ENCODE assay signal across 21 cellular contexts in the genomic region with DNA sequence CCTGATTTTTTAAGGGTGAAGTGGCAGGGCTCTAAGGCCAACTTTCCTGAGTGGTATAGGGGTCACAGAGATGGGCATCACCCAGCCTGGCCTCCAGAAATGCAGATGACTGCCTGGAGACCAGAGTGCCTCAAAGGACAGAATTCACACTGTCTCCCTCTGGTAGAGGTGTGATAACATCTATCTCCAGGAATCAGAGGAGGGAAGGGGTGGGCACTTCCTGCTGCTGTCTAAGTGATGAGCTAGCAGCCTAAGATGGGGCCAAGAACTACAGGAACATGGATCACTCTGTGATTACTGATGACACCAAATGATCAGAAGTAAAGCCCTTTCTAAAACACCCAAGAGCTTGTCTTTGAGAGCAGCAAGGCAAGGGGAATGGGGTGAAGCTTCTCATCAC.
DNase-seq lines count a peak whose midpoint lies in the region; ATAC-seq lines count a peak whose summit lies in the region.
"Had no signal": no experiment of that assay in that cellular context is flagged by ENCODE, and none has a peak within 500 bp of the region (broad histone marks: within the 10 kb centered on the region; RNA-seq: fewer than 3 reads in every experiment).

No MANE protein-coding gene starts in this region.

- H3K4ac ChIP-seq in mesendoderm (ENCODE audit: low read depth, low read length) = no peak overlapping the region

- no peaks in the 10 kb centered on the region for H3K4me1 Mint-ChIP-seq in CD4-positive, CD25-positive, alpha-beta regulatory T cell
- H3K4me1 Mint-ChIP-seq in CD4-positive, alpha-beta memory T cell = peaks cover 0 to 33% (median 12%) of the 10 kb centered on the region in 4 donors

- no peak overlapping the region for H4K8ac ChIP-seq in mesendoderm (ENCODE audit: low read depth, low read length)

- no peaks in the 10 kb centered on the region for H3K79me1 ChIP-seq in mesendoderm (ENCODE audit: low read length)

- H3K23ac ChIP-seq in mesendoderm (ENCODE audit: low read length) = no peak overlapping the region

- CTCF ChIA-PET in CD4-positive, alpha-beta memory T cell (lab: Charles Lee; ENCODE audit: partially characterized antibody) = interaction anchor here (0.8 to 3.0 kb wide), 4 partner anchors 10 to 20 kb away, joined by 3 to 16 read pairs (median 5); no protein-coding TSS in a partner anchor

- POLR2A ChIA-PET in CD4-positive, alpha-beta memory T cell (lab: Charles Lee; ENCODE audit: partially characterized antibody) = no interaction called here

- H2BK5ac ChIP-seq in mesendoderm (ENCODE audit: low read length) = peak overlapping the region; percentile 48

- no peak overlapping the region for H3K9ac ChIP-seq in mesendoderm (ENCODE audit: low read length)

- peak overlapping the region; percentile 31 for H3K56ac ChIP-seq in mesendoderm (ENCODE audit: low read length)

- no peak overlapping the region for H3K4me2 ChIP-seq in mesendoderm (ENCODE audit: low read length)

- H3K18ac ChIP-seq in mesendoderm (ENCODE audit: low read length) = no peak overlapping the region

- H2BK120ac ChIP-seq in mesendoderm (ENCODE audit: low read depth, low read length) = no peak overlapping the region

- no peaks in the 10 kb centered on the region for H3K4me1 ChIP-seq in CD4-positive, CD25-positive, alpha-beta regulatory T cell (ENCODE audit: control insufficient read depth, insufficient read depth, low read length, poor library complexity, severe bottlenecking)
- H3K4me1 ChIP-seq in CD4-positive, alpha-beta memory T cell (ENCODE audit: insufficient read depth, low read length) = peaks cover 16% of the 10 kb centered on the region
- peaks cover 10% of the 10 kb centered on the region for H3K4me1 ChIP-seq in mesendoderm (ENCODE audit: control insufficient read depth, low read depth, low read length)

- H3K27me3 Mint-ChIP-seq in CD4-positive, CD25-positive, alpha-beta regulatory T cell = no peaks in the 10 kb centered on the region
- H3K27me3 Mint-ChIP-seq in CD4-positive, alpha-beta memory T cell = no peaks in the 10 kb centered on the region

- no peak overlapping the region for H2AK5ac ChIP-seq in mesendoderm (ENCODE audit: low read length)

- no peak overlapping the region for H3K4me3 Mint-ChIP-seq in CD4-positive, CD25-positive, alpha-beta regulatory T cell
- H3K4me3 Mint-ChIP-seq in CD4-positive, alpha-beta memory T cell = no peak overlapping the region

- H3K27me3 ChIP-seq in CD4-positive, CD25-positive, alpha-beta regulatory T cell (ENCODE audit: control insufficient read depth, insufficient read depth, low read length) = peaks cover 3% of the 10 kb centered on the region
- H3K27me3 ChIP-seq in CD4-positive, alpha-beta memory T cell (ENCODE audit: insufficient read depth, low read length) = no peaks in the 10 kb centered on the region
- no peaks in the 10 kb centered on the region for H3K27me3 ChIP-seq in mesendoderm (ENCODE audit: insufficient read depth, low read length, poor library complexity)
- H3K27me3 ChIP-seq: MG63 had no signal

- H3K36me3 ChIP-seq in CD4-positive, CD25-positive, alpha-beta regulatory T cell (ENCODE audit: control insufficient read depth, insufficient read depth, low read length) = no peaks in the 10 kb centered on the region
- no peaks in the 10 kb centered on the region for H3K36me3 ChIP-seq in CD4-positive, alpha-beta memory T cell (ENCODE audit: insufficient read depth, low read length)
- H3K36me3 ChIP-seq in mesendoderm (ENCODE audit: control insufficient read depth, insufficient read depth, low read length) = no peaks in the 10 kb centered on the region
- H3K36me3 ChIP-seq: MG63 had no signal

- H2BK15ac ChIP-seq in mesendoderm (replicated peaks; ENCODE audit: low read depth) = no peak overlapping the region

- H3K27ac ChIP-seq in CD4-positive, CD25-positive, alpha-beta regulatory T cell (ENCODE audit: insufficient read depth, low read length, poor library complexity, severe bottlenecking) = no peak overlapping the region
- H3K27ac ChIP-seq in CD4-positive, alpha-beta memory T cell (ENCODE audit: low read depth, low read length) = no peak overlapping the region
- H3K27ac ChIP-seq in mesendoderm (ENCODE audit: low read depth, low read length) = peak overlapping the region; percentile 46

- no peaks in the 10 kb centered on the region for H3K79me2 ChIP-seq in mesendoderm (ENCODE audit: control insufficient read depth, insufficient read depth, low read length)

- no peak for DNase-seq in CD4-positive, CD25-positive, alpha-beta regulatory T cell
- no peak for DNase-seq in CD4-positive, alpha-beta memory T cell
- DNase-seq in NCI-H69 (lab: John Stamatoyannopoulos, UW) (peak; percentile 26), mesendoderm (peak; percentile 78), HuH-7 (ENCODE audit: low spot score) (no peak), T1000 (lab: John Stamatoyannopoulos, UW) (no peak), dedifferentiated amniotic fluid mesenchymal stem cell (ENCODE audit: extremely low spot score) (no peak)
- DNase-seq: C1 segment of cervical spinal cord, DMS153, DND-41, KG1, MG63, NCI-H1105 treated with DMSO at 0.1 percent for 48 hours, NCI-H1930, NCI-H2107, NCI-H446 treated with DMSO at 0.1 percent for 48 hours, NCI-H526, RPMI8226, SHP77 had no signal

- H3K27ac Mint-ChIP-seq in CD4-positive, CD25-positive, alpha-beta regulatory T cell = peak overlapping the region in 2 of 3 donors; percentile 15 to 30
- H3K27ac Mint-ChIP-seq in CD4-positive, alpha-beta memory T cell = peak overlapping the region in 5 of 7 donors; percentile 14 to 72 (median 47)

- no peaks in the 10 kb centered on the region for H3K9me3 Mint-ChIP-seq in CD4-positive, CD25-positive, alpha-beta regulatory T cell
- H3K9me3 Mint-ChIP-seq in CD4-positive, alpha-beta memory T cell = no peaks in the 10 kb centered on the region

- H3K4me3 ChIP-seq in CD4-positive, CD25-positive, alpha-beta regulatory T cell (ENCODE audit: low read depth, low read length) = no peak overlapping the region
- H3K4me3 ChIP-seq in CD4-positive, alpha-beta memory T cell (ENCODE audit: low read length in 2 of 2) = no peak overlapping the region
- H3K4me3 ChIP-seq in mesendoderm (ENCODE audit: low read length) = no peak overlapping the region
- H3K4me3 ChIP-seq: MG63 had no signal

- H3K9me3 ChIP-seq in CD4-positive, CD25-positive, alpha-beta regulatory T cell (ENCODE audit: control insufficient read depth in 2 of 2, low read length in 2 of 2) = no peaks in the 10 kb centered on the region
- no peaks in the 10 kb centered on the region for H3K9me3 ChIP-seq in CD4-positive, alpha-beta memory T cell (ENCODE audit: control insufficient read depth in 1 of 2, low read length in 2 of 2)
- H3K9me3 ChIP-seq: MG63 had no signal

- no peak for ATAC-seq in CD4-positive, CD25-positive, alpha-beta regulatory T cell (ENCODE audit: low read depth in 2 of 2)
- ATAC-seq in HG02870 (IDR thresholded peaks at IDR 0.05; ENCODE audit: unreplicated experiment) = no peak
- ATAC-seq: HCT116 had no signal

- H4K5ac ChIP-seq in mesendoderm (ENCODE audit: low read length) = no peak overlapping the region

- no peaks in the 10 kb centered on the region for H3K36me3 Mint-ChIP-seq in CD4-positive, CD25-positive, alpha-beta regulatory T cell
- H3K36me3 Mint-ChIP-seq in CD4-positive, alpha-beta memory T cell = peaks cover 0 to 2% of the 10 kb centered on the region in 2 donors

- intact Hi-C loops in CD4-positive, alpha-beta memory T cell (cut with micrococcal nuclease) = no loop called here

Comparison
In these comparisons a context has a peak if more than half of its experiments do, and no peak if none do; other contexts are left out.
1. DNase-seq: peak in NCI-H69 (single experiment) and mesendoderm (single experiment); none in CD4-positive, CD25-positive, alpha-beta regulatory T cell (0 of 3), CD4-positive, alpha-beta memory T cell (0 of 5), HuH-7 (single experiment), T1000 (single experiment) and dedifferentiated amniotic fluid mesenchymal stem cell (single experiment).